Comparison of ENCODE assay signal across 17 cellular contexts in the genomic region with DNA sequence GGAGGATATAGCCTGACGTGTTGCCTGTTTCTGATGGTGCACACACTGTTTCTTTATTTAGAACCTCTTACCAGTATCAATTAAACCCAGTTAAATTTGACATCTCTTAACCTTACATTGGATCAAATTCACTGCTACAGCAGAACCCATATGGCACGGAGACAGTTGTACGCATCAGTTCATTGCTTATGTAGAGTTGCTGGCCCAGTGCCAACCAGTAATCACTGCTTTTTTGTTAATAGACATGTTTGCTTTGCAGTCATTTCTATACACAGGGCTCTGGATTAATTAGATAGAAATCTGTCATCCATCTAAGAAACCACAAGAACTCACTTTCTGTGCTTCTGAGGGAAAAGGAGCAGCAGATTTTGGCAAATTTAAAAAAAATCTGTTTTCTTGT.
A peak's percentile ranks its signal among the peaks of the same experiment; 100 is the strongest.
DNase-seq lines count a peak whose midpoint lies in the region; ATAC-seq and TF ChIP-seq lines count a peak whose summit lies in the region.
"Had no signal": no experiment of that assay in that cellular context is flagged by ENCODE, and none has a peak within 500 bp of the region (broad histone marks: within the 10 kb centered on the region; RNA-seq: fewer than 3 reads in every experiment).

No MANE protein-coding gene starts in this region.

- no peak for TF ChIP-seq CTCF in epithelial cell of esophagus (IDR thresholded peaks at IDR 0.05; ENCODE audit: insufficient read depth, low read depth, low read length, missing control alignments)

- no peak for ATAC-seq in GM19035 (IDR thresholded peaks at IDR 0.05; ENCODE audit: unreplicated experiment)
- ATAC-seq: activated CD4-positive, CD25-positive, alpha-beta regulatory T cell treated with anti-CD3 and anti-CD28 coated beads, Interleukin-2, amount 50 U/mL, for 24 hours had no signal

- DNase-seq in NCI-H2227 (lab: John Stamatoyannopoulos, UW; ENCODE audit: unreplicated experiment) = peak; percentile 40
- no peak for DNase-seq in NCI-H2227 treated with DMSO at 0.1 percent for 48 hours (lab: John Stamatoyannopoulos, UW)
- peak; percentile 28 for DNase-seq in NCI-H2029 (lab: John Stamatoyannopoulos, UW)
- DNase-seq in NCI-H510A treated with DMSO at 0.1 percent for 48 hours (lab: John Stamatoyannopoulos, UW) = peak; percentile 71
- peak; percentile 2 for DNase-seq in epithelial cell of esophagus (ENCODE audit: low read depth)
- no peak for DNase-seq in AG08396 (ENCODE audit: low spot score)
- no peak for DNase-seq in KG1 (lab: John Stamatoyannopoulos, UW)
- DNase-seq: activated T-cell treated with anti-CD3 and anti-CD28 coated beads, Interleukin-2, amount 50 U/mL, for 1 hour; H9; IMR-90; kidney; NCI-H526; SHP77; upper lobe of left lung had no signal

- no peak overlapping the region for H3K4me3 ChIP-seq in epithelial cell of esophagus (ENCODE audit: low read length)
- H3K4me3 ChIP-seq: coronary artery, upper lobe of left lung had no signal

Comparison
In these comparisons a context has a peak if more than half of its experiments do, and no peak if none do; other contexts are left out.
1. DNase-seq: peak in NCI-H2227 (single experiment), NCI-H2029 (single experiment), NCI-H510A treated with DMSO at 0.1 percent for 48 hours (single experiment) and epithelial cell of esophagus (single experiment); none in NCI-H2227 treated with DMSO at 0.1 percent for 48 hours (single experiment), AG08396 (single experiment) and KG1 (single experiment).